In genomic region chr2:188909036-188909435, GRCh38 we compare ENCODE assay signal across 15 cellular contexts.
"Had no signal": no experiment of that assay in that cellular context is flagged by ENCODE, and none has a peak within 500 bp of the region (broad histone marks: within the 10 kb centered on the region; RNA-seq: fewer than 3 reads in every experiment).

No MANE protein-coding gene starts in this region.

- H3K4me1 ChIP-seq: lower lobe of right lung, parathyroid adenoma, thyroid gland had no signal

- H3K36me3 ChIP-seq: brain microvascular endothelial cell, lower lobe of right lung, thyroid gland had no signal

- H3K4me3 ChIP-seq: lower lobe of right lung, thyroid gland had no signal

- DNase-seq: activated CD4-positive, alpha-beta T cell treated with anti-CD3 and anti-CD28 coated beads, Interleukin-2, amount 10 ng/mL, durations not matched to agents 24 days and 14 days; activated CD8-positive, alpha-beta T cell treated with anti-CD3 and anti-CD28 coated beads for 36 hours; activated naive CD4-positive, alpha-beta T cell treated with Interleukin-2 at 50 U/mL for 16 hours; activated naive CD8-positive, alpha-beta T cell treated with anti-CD3 and anti-CD28 coated beads, Interleukin-2, amount 10 ng/mL, durations not matched to agents 7 days and 5 days; activated T-cell treated with anti-CD3 and anti-CD28 coated beads, Interleukin-2, amount 50 U/mL, for 1 hour; anterior cingulate cortex; brain microvascular endothelial cell; cortex of kidney; foreskin melanocyte; glutamatergic neuron; hippocampal formation; lower lobe of right lung; stimulated activated CD4-positive, alpha-beta T cell treated with anti-CD3 and anti-CD28 coated beads, Interleukin-4, amount 100 ng/mL, for 24 hours; thyroid gland had no signal

- H3K27ac ChIP-seq: brain microvascular endothelial cell, lower lobe of right lung, parathyroid adenoma, thyroid gland had no signal

- H3K9me3 ChIP-seq: lower lobe of right lung, thyroid gland had no signal

- H3K27me3 ChIP-seq: brain microvascular endothelial cell, thyroid gland had no signal
